Comparison of ENCODE assay signal across 1 cellular context in genomic region chr1:181126289-181126688, GRCh38.
A peak's percentile ranks its signal among the peaks of the same experiment; 100 is the strongest.
TF ChIP-seq lines count a peak whose summit lies in the region.

No MANE protein-coding gene starts in this region.

TF ChIP-seq in K562, 482 proteins besides CTCF, POLR2A, EP300 and RAD21:
- TF ChIP-seq, protein P1, sequence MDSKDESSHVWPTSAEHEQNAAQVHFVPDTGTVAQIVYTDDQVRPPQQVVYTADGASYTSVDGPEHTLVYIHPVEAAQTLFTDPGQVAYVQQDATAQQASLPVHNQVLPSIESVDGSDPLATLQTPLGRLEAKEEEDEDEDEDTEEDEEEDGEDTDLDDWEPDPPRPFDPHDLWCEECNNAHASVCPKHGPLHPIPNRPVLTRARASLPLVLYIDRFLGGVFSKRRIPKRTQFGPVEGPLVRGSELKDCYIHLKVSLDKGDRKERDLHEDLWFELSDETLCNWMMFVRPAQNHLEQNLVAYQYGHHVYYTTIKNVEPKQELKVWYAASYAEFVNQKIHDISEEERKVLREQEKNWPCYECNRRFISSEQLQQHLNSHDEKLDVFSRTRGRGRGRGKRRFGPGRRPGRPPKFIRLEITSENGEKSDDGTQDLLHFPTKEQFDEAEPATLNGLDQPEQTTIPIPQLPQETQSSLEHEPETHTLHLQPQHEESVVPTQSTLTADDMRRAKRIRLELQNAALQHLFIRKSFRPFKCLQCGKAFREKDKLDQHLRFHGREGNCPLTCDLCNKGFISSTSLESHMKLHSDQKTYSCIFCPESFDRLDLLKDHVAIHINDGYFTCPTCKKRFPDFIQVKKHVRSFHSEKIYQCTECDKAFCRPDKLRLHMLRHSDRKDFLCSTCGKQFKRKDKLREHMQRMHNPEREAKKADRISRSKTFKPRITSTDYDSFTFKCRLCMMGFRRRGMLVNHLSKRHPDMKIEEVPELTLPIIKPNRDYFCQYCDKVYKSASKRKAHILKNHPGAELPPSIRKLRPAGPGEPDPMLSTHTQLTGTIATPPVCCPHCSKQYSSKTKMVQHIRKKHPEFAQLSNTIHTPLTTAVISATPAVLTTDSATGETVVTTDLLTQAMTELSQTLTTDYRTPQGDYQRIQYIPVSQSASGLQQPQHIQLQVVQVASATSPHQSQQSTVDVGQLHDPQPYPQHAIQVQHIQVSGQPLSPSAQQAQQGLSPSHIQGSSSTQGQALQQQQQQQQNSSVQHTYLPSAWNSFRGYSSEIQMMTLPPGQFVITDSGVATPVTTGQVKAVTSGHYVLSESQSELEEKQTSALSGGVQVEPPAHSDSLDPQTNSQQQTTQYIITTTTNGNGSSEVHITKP (IDR thresholded peaks at IDR 0.05; ENCODE audit: partially characterized antibody), result peak; percentile 49
- TF ChIP-seq ZBTB33 (CRISPR knock-in tag; IDR thresholded peaks at IDR 0.05), result peak; percentile 69; the same call in 1 of the 2 replicates
- TF ChIP-seq ZNF23 (CRISPR knock-in tag; IDR thresholded peaks at IDR 0.05), result no peak
